In genomic region chr15:89575146-89575655, GRCh38 we compare ENCODE assay signal across 8 cellular contexts. TPM values are rescaled to one million over a fixed set of nuclear protein-coding genes. Genes with fewer than 3 reads are reported as not detected.
DNase-seq lines count a peak whose midpoint lies in the region; ATAC-seq and TF ChIP-seq lines count a peak whose summit lies in the region.

TSS of gene TICRR (plus strand) at chr15:89575469. CDS start at chr15:89575587, 118 bp downstream.

- peak within 1 kb of the TSS; percentile 71 for H3K9ac ChIP-seq in mammary epithelial cell (ENCODE audit: insufficient read depth, low read length)
- peak within 1 kb of the TSS; percentile 23 for H3K9ac ChIP-seq in smooth muscle cell (ENCODE audit: low read depth)

- H3K4me3 ChIP-seq in mammary epithelial cell (replicated peaks in 1 of 3; ENCODE audit: insufficient read depth in 1 of 3, low read depth in 2 of 3, low read length in 3 of 3): peak within 1 kb of the TSS; percentile 73 to 85 (median 83)
- peak within 1 kb of the TSS; percentile 77 for H3K4me3 ChIP-seq in smooth muscle cell

- dilution Hi-C loops in mammary epithelial cell (cut with HindIII; ENCODE audit: low sequenced_read_pairs): loop anchor here (5.0 kb wide), 1 partner anchor 57 kb away; no protein-coding TSS in a partner anchor

- BruUV-seq in mammary epithelial cell (replicated peaks; lab: Mats Ljungman, UMichigan): no TSS peak

- in situ Hi-C loops in mammary epithelial cell (cut with MboI; ENCODE audit: low sequenced_read_pairs in 2 of 2): no loop called here

- peak within 1 kb of the TSS; percentile 82 for H2AFZ ChIP-seq in mammary epithelial cell (ENCODE audit: low read depth, low read length)
- peak within 1 kb of the TSS; percentile 70 for H2AFZ ChIP-seq in smooth muscle cell (ENCODE audit: low read depth)

- ATAC-seq in GM18909 (IDR thresholded peaks at IDR 0.05; ENCODE audit: poor library complexity, unreplicated experiment): peak; percentile 95
- peak; percentile 96 for ATAC-seq in HG03159 (IDR thresholded peaks at IDR 0.05; ENCODE audit: unreplicated experiment)

- H4K20me1 ChIP-seq in mammary epithelial cell (ENCODE audit: insufficient read depth, low read length): no peaks in the 10 kb centered on the region
- no peaks in the 10 kb centered on the region for H4K20me1 ChIP-seq in smooth muscle cell (ENCODE audit: low read depth)

- CTCF ChIA-PET in mammary epithelial cell (lab: Charles Lee; ENCODE audit: low non-redundant PET): interaction anchor here (0.7 kb wide), 1 partner anchor 133 kb away, joined by 5 read pairs; no protein-coding TSS in a partner anchor

- TF ChIP-seq CTCF in VCaP (conservative IDR thresholded peaks at IDR 0.05) (no peak), mammary epithelial cell (conservative IDR thresholded peaks at IDR 0.05 in 1 of 2, IDR thresholded peaks at IDR 0.05 in 1 of 2; ENCODE audit: extremely low read depth in 1 of 2, insufficient read depth in 1 of 2, low read depth in 1 of 2, low read length in 2 of 2) (no peak), smooth muscle cell (IDR thresholded peaks at IDR 0.05; ENCODE audit: borderline replicate concordance, insufficient read depth, poor library complexity, severe bottlenecking) (no peak)

- intact Hi-C loops in mammary epithelial cell (cut with micrococcal nuclease): no loop called here

- H3K36me3 ChIP-seq in mammary epithelial cell (ENCODE audit: insufficient read depth, low read length) (peaks cover 4% of the 10 kb centered on the region), smooth muscle cell (ENCODE audit: low read depth) (no peaks in the 10 kb centered on the region)

- H3K27ac ChIP-seq in VCaP: peak within 1 kb of the TSS; percentile 73
- H3K27ac ChIP-seq in mammary epithelial cell (ENCODE audit: insufficient read depth, low read depth, low read length): peak within 1 kb of the TSS; percentile 68
- H3K27ac ChIP-seq in smooth muscle cell (ENCODE audit: low read depth): no peak within 1 kb of the TSS

- no peaks in the 10 kb centered on the region for H3K27me3 ChIP-seq in mammary epithelial cell (ENCODE audit: insufficient read depth, low read length)
- no peaks in the 10 kb centered on the region for H3K27me3 ChIP-seq in smooth muscle cell (ENCODE audit: low read depth)

- H3K79me2 ChIP-seq in mammary epithelial cell (ENCODE audit: insufficient read depth, low read length) (peaks cover 49% of the 10 kb centered on the region), smooth muscle cell (ENCODE audit: low read depth) (peaks cover 39% of the 10 kb centered on the region)

- no peaks in the 10 kb centered on the region for H3F3A ChIP-seq in smooth muscle cell (ENCODE audit: low read depth)

- H3K9me3 ChIP-seq in mammary epithelial cell (replicated peaks; ENCODE audit: insufficient read depth, low read length): no peaks in the 10 kb centered on the region
- no peaks in the 10 kb centered on the region for H3K9me3 ChIP-seq in smooth muscle cell (replicated peaks; ENCODE audit: low read depth)

- peak; percentile 99 for DNase-seq in AG08395 (ENCODE audit: low spot score)
- peak; percentile 97 for DNase-seq in NCI-H2227 (lab: John Stamatoyannopoulos, UW; ENCODE audit: unreplicated experiment)
- peak; percentile 100 for DNase-seq in mammary epithelial cell
- peak; percentile 96 for DNase-seq in iPS-NIHi7 (ENCODE audit: extremely low spot score)
- DNase-seq in smooth muscle cell (lab: John Stamatoyannopoulos, UW; ENCODE audit: unreplicated experiment): peak; percentile 84

- under 1% methylated on average over 19 of the region's 37 CpGs for WGBS in mammary epithelial cell (ENCODE audit: low coverage, missing lambda C conversion rate)
- under 1% methylated on average over 37 of the region's 37 CpGs for WGBS in smooth muscle cell (ENCODE audit: low lambda C conversion rate)

- H3K4me2 ChIP-seq in mammary epithelial cell (ENCODE audit: insufficient read depth, low read depth, low read length) (peak within 1 kb of the TSS; percentile 85), smooth muscle cell (peak within 1 kb of the TSS; percentile 92)

- H3K4me1 ChIP-seq in mammary epithelial cell (ENCODE audit: insufficient read depth, low read length) (peaks cover 21% of the 10 kb centered on the region), smooth muscle cell (ENCODE audit: low read depth) (no peaks in the 10 kb centered on the region)

RNA-seq across cellular contexts. Expression of gene TICRR, which starts in this region (rescaled TPM):
- total RNA-seq in mammary epithelial cell: 10 to 100 TPM in 1 of 2 donors, under 1 TPM in 1; 0.67 to 13.7 TPM
- polyA plus RNA-seq in mammary epithelial cell: 8.3 TPM
- polyA minus RNA-seq in mammary epithelial cell: 34.1 TPM
- 2.5 and 2.6 TPM in 2 replicates for total RNA-seq in smooth muscle cell
- 1.3 and 2.5 TPM in 2 replicates for polyA plus RNA-seq in smooth muscle cell
